In the genomic region with DNA sequence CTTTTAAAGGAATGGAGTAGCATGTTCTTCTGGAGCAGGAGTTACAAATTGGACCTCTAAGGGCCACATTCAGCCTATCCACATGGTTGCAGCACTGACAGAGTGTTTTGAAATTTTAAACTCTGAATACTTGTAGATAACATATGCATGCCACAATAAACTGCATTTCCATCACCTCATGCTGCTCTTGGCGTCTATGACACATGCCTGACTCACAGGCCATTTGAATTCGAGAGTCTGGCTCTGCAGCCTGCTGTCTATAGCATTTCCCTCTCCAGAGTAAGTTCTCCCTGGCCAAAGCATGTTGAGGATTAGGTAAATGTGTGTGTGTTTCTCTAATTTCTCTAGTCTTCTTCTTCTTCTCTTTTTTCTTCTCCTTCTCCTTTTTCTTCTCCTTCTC, we compare ENCODE assay signal across 15 cellular contexts. TPM values are rescaled to one million over a fixed set of nuclear protein-coding genes. Genes with fewer than 3 reads are reported as not detected.
A peak's percentile ranks its signal among the peaks of the same experiment; 100 is the strongest.
DNase-seq lines count a peak whose midpoint lies in the region; ATAC-seq and TF ChIP-seq lines count a peak whose summit lies in the region.
"Had no signal": no experiment of that assay in that cellular context is flagged by ENCODE, and none has a peak within 500 bp of the region (broad histone marks: within the 10 kb centered on the region; RNA-seq: fewer than 3 reads in every experiment).

No MANE protein-coding gene starts in this region.

- no peaks in the 10 kb centered on the region for H3K36me3 Mint-ChIP-seq in immature natural killer cell
- no peaks in the 10 kb centered on the region for H3K36me3 Mint-ChIP-seq in activated CD4-positive, alpha-beta T cell treated with anti-CD3 and anti-CD28 coated beads, Interleukin-2, amount 10 ng/mL, durations not matched to agents 7 days and 5 days (ENCODE audit: low read depth)

- no peaks in the 10 kb centered on the region for H3K27me3 ChIP-seq in kidney epithelial cell (ENCODE audit: control insufficient read depth, insufficient read depth, low read length)
- H3K27me3 ChIP-seq: body of pancreas, testis had no signal

- POLR2A ChIA-PET in activated CD4-positive, alpha-beta T cell treated with anti-CD3 and anti-CD28 coated beads, Interleukin-2, amount 10 ng/mL, durations not matched to agents 7 days and 5 days (lab: Charles Lee), result no interaction called here

- H3K4me1 Mint-ChIP-seq in immature natural killer cell, result no peaks in the 10 kb centered on the region
- no peaks in the 10 kb centered on the region for H3K4me1 Mint-ChIP-seq in activated CD4-positive, alpha-beta T cell treated with anti-CD3 and anti-CD28 coated beads, Interleukin-2, amount 10 ng/mL, durations not matched to agents 7 days and 5 days
- H3K4me1 Mint-ChIP-seq: nephron had no signal

- H3K27ac Mint-ChIP-seq in immature natural killer cell, result no peak overlapping the region
- H3K27ac Mint-ChIP-seq in activated CD4-positive, alpha-beta T cell treated with anti-CD3 and anti-CD28 coated beads, Interleukin-2, amount 10 ng/mL, durations not matched to agents 7 days and 5 days, result no peak overlapping the region
- H3K27ac Mint-ChIP-seq: nephron had no signal

- H3K4me3 Mint-ChIP-seq in immature natural killer cell, result no peak overlapping the region
- no peak overlapping the region for H3K4me3 Mint-ChIP-seq in activated CD4-positive, alpha-beta T cell treated with anti-CD3 and anti-CD28 coated beads, Interleukin-2, amount 10 ng/mL, durations not matched to agents 7 days and 5 days
- H3K4me3 Mint-ChIP-seq: nephron had no signal

- no peak for TF ChIP-seq CTCF in kidney epithelial cell (IDR thresholded peaks at IDR 0.05; ENCODE audit: insufficient read depth, low read length, poor library complexity, severe bottlenecking)

- no peak for ATAC-seq in esophagus mucosa
- ATAC-seq in GM18861 (IDR thresholded peaks at IDR 0.05; ENCODE audit: unreplicated experiment), result no peak
- ATAC-seq: body of pancreas had no signal

- H3K4me3 ChIP-seq in kidney epithelial cell (ENCODE audit: low read depth, low read length), result no peak overlapping the region
- H3K4me3 ChIP-seq: body of pancreas, testis had no signal

- DNase-seq in AG08396 (ENCODE audit: low spot score), result peak; percentile 73
- peak; percentile 63 for DNase-seq in HT1080 (ENCODE audit: low read depth)
- DNase-seq in astrocyte of the hippocampus (ENCODE audit: low read depth, low spot score), result peak; percentile 93
- DNase-seq in kidney epithelial cell (ENCODE audit: low read depth), result peak; percentile 85
- DNase-seq in immature natural killer cell, result no peak
- no peak for DNase-seq in activated CD4-positive, alpha-beta T cell treated with anti-CD3 and anti-CD28 coated beads, Interleukin-2, amount 10 ng/mL, durations not matched to agents 7 days and 5 days
- DNase-seq: activated CD4-positive, alpha-beta T cell treated with anti-CD3 and anti-CD28 coated beads, Interleukin-2, amount 50 U/mL, for 4 hours; body of pancreas; COR-L47; head of caudate nucleus; NCI-H1436 treated with DMSO at 0.1 percent for 48 hours; testis had no signal

- CTCF ChIA-PET in activated CD4-positive, alpha-beta T cell treated with anti-CD3 and anti-CD28 coated beads, Interleukin-2, amount 10 ng/mL, durations not matched to agents 7 days and 5 days (lab: Charles Lee), result no interaction called here

- peaks cover 2 to 5% (median 2%) of the 10 kb centered on the region in 3 donors for H3K27me3 Mint-ChIP-seq in immature natural killer cell (ENCODE audit: low read depth in 3 of 3)
- no peaks in the 10 kb centered on the region for H3K27me3 Mint-ChIP-seq in activated CD4-positive, alpha-beta T cell treated with anti-CD3 and anti-CD28 coated beads, Interleukin-2, amount 10 ng/mL, durations not matched to agents 7 days and 5 days

- peaks cover 0 to 19% (median 13%) of the 10 kb centered on the region in 6 donors for H3K9me3 Mint-ChIP-seq in immature natural killer cell
- peaks cover 15% of the 10 kb centered on the region for H3K9me3 Mint-ChIP-seq in activated CD4-positive, alpha-beta T cell treated with anti-CD3 and anti-CD28 coated beads, Interleukin-2, amount 10 ng/mL, durations not matched to agents 7 days and 5 days
- H3K9me3 Mint-ChIP-seq: nephron had no signal

- no peaks in the 10 kb centered on the region for H3K36me3 ChIP-seq in kidney epithelial cell (ENCODE audit: control insufficient read depth, insufficient read depth, low read length)

RNA-seq across cellular contexts. Expression of gene MYOCD, which starts 28.7 kb away (rescaled TPM):
- not detected in 2 replicates for total RNA-seq in HT1080 (2014; rRNA removed; shearing (Covaris generic))
- polyA plus RNA-seq in HT1080 (2015; cell fraction: cytosol; rRNA removed), result not detected in 2 replicates
- polyA plus RNA-seq in HT1080 (2015; cell fraction: nucleus; rRNA removed), result not detected in 2 replicates
- total RNA-seq in kidney epithelial cell (0.27 and 2.1 TPM in 2 replicates), esophagus mucosa (1.3 TPM)
- not detected for polyA plus RNA-seq in immature natural killer cell
- total RNA-seq in activated CD4-positive, alpha-beta T cell treated with anti-CD3 and anti-CD28 coated beads, Interleukin-2, amount 10 ng/mL, durations not matched to agents 7 days and 5 days, result not detected

Comparison
In these comparisons a context has a peak if more than half of its experiments do, and no peak if none do; other contexts are left out.
1. DNase-seq: peak in AG08396 (single experiment), HT1080 (single experiment), astrocyte of the hippocampus (single experiment) and kidney epithelial cell (single experiment); none in immature natural killer cell (0 of 3) and activated CD4-positive, alpha-beta T cell treated with anti-CD3 and anti-CD28 coated beads, Interleukin-2, amount 10 ng/mL, durations not matched to agents 7 days and 5 days (single experiment).